1 cellular context compared by ENCODE assay signal in the genomic region with DNA sequence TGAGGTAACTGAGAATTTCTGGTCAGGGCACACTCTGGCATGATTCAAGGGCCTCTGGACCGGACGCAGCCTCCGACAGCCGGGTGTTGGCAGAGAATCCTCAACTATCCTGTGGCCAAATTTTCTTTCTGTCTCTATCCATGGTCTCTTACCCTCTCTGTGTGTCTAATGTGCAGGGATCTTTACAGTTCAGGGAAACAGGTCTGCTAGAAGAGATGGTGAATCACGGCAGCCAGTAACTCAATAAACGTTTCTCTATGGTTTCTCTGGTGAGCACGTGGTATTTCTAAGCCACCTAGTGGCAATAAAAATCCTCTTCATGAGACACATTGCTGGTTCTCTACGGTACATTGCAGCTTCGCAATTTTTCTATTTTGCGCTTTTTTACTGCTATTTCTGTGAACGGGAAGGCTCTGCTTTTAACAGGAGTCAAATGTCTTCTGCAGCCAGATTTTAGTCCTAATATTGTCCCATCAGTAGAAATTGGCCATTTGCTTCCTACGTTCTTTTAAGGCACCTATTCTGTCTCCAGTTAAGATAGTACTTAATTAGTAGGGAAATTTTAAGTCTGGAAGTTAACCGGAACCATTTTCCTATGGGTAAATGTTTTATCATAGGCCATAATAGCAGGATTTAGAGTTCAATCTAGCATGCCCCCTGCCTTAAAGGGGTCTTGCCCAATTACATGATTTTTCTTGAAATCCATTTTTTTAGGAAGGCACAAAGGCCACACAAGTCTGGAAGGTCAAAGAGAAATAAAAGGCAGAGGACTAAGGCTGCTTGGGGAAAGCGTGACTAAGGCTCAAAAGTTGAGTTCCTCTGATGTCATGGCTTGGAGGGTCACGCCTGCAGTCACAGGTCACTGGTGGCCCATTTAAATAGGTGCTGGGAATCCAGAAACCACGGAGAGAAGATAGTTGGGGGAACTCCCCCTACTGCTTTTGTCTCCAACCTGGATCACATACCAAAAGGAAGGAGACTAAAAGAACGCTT.
TF ChIP-seq lines count a peak whose summit lies in the region.

No MANE protein-coding gene starts in this region.

TF ChIP-seq in GM12878, 131 proteins besides CTCF, POLR2A, EP300 and RAD21 (continues in another document):
- no peak for TF ChIP-seq POLR2AphosphoS2 (IDR thresholded peaks at IDR 0.05; ENCODE audit: low read depth, low read length)
- TF ChIP-seq ATF7 (IDR thresholded peaks at IDR 0.05; ENCODE audit: low read depth), result 0 out of 2 replicates have a peak, but pooled peaks have one; percentile 4
- no peak for TF ChIP-seq ZNF274 (IDR thresholded peaks at IDR 0.05; ENCODE audit: insufficient read depth, insufficient read length)
- TF ChIP-seq, protein P1, sequence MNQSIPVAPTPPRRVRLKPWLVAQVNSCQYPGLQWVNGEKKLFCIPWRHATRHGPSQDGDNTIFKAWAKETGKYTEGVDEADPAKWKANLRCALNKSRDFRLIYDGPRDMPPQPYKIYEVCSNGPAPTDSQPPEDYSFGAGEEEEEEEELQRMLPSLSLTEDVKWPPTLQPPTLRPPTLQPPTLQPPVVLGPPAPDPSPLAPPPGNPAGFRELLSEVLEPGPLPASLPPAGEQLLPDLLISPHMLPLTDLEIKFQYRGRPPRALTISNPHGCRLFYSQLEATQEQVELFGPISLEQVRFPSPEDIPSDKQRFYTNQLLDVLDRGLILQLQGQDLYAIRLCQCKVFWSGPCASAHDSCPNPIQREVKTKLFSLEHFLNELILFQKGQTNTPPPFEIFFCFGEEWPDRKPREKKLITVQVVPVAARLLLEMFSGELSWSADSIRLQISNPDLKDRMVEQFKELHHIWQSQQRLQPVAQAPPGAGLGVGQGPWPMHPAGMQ (IDR thresholded peaks at IDR 0.05; ENCODE audit: borderline replicate concordance), result no peak
- TF ChIP-seq YY1 (IDR thresholded peaks at IDR 0.05; ENCODE audit: low read depth, low read length), result peak; percentile 48; the same call in 1 of the 2 replicates
- no peak for TF ChIP-seq DPF2 (IDR thresholded peaks at IDR 0.05)
- TF ChIP-seq SUPT20H (IDR thresholded peaks at IDR 0.05; ENCODE audit: borderline replicate concordance, control insufficient read depth, low read depth, low read length), result no peak
- TF ChIP-seq SMAD1 (IDR thresholded peaks at IDR 0.05; ENCODE audit: low read depth, partially characterized antibody), result no peak
- TF ChIP-seq CREM (IDR thresholded peaks at IDR 0.05; ENCODE audit: low read depth), result 0 out of 2 replicates have a peak, but pooled peaks have one; percentile 15
- TF ChIP-seq, protein P2, sequence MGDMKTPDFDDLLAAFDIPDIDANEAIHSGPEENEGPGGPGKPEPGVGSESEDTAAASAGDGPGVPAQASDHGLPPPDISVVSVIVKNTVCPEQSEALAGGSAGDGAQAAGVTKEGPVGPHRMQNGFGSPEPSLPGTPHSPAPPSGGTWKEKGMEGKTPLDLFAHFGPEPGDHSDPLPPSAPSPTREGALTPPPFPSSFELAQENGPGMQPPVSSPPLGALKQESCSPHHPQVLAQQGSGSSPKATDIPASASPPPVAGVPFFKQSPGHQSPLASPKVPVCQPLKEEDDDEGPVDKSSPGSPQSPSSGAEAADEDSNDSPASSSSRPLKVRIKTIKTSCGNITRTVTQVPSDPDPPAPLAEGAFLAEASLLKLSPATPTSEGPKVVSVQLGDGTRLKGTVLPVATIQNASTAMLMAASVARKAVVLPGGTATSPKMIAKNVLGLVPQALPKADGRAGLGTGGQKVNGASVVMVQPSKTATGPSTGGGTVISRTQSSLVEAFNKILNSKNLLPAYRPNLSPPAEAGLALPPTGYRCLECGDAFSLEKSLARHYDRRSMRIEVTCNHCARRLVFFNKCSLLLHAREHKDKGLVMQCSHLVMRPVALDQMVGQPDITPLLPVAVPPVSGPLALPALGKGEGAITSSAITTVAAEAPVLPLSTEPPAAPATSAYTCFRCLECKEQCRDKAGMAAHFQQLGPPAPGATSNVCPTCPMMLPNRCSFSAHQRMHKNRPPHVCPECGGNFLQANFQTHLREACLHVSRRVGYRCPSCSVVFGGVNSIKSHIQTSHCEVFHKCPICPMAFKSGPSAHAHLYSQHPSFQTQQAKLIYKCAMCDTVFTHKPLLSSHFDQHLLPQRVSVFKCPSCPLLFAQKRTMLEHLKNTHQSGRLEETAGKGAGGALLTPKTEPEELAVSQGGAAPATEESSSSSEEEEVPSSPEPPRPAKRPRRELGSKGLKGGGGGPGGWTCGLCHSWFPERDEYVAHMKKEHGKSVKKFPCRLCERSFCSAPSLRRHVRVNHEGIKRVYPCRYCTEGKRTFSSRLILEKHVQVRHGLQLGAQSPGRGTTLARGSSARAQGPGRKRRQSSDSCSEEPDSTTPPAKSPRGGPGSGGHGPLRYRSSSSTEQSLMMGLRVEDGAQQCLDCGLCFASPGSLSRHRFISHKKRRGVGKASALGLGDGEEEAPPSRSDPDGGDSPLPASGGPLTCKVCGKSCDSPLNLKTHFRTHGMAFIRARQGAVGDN (IDR thresholded peaks at IDR 0.05), result no peak
- TF ChIP-seq, protein P3, sequence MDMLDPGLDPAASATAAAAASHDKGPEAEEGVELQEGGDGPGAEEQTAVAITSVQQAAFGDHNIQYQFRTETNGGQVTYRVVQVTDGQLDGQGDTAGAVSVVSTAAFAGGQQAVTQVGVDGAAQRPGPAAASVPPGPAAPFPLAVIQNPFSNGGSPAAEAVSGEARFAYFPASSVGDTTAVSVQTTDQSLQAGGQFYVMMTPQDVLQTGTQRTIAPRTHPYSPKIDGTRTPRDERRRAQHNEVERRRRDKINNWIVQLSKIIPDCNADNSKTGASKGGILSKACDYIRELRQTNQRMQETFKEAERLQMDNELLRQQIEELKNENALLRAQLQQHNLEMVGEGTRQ (IDR thresholded peaks at IDR 0.05; ENCODE audit: borderline replicate concordance, low read depth, low read length), result peak; percentile 66
- no peak for TF ChIP-seq TARDBP (IDR thresholded peaks at IDR 0.05; ENCODE audit: borderline replicate concordance)
- TF ChIP-seq, protein P4, sequence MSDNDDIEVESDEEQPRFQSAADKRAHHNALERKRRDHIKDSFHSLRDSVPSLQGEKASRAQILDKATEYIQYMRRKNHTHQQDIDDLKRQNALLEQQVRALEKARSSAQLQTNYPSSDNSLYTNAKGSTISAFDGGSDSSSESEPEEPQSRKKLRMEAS (IDR thresholded peaks at IDR 0.05; ENCODE audit: low read depth, low read length), result peak; percentile 82
- TF ChIP-seq SMC3 (IDR thresholded peaks at IDR 0.05; ENCODE audit: borderline replicate concordance, low read length), result peak; percentile 65; the same call in 1 of the 2 replicates
- no peak for TF ChIP-seq ZNF622 (IDR thresholded peaks at IDR 0.05)
- no peak for TF ChIP-seq RCOR1 (conservative IDR thresholded peaks at IDR 0.05; ENCODE audit: low read depth, low read length)
- no peak for TF ChIP-seq EGR1 (IDR thresholded peaks at IDR 0.05; ENCODE audit: borderline replicate concordance in 1 of 2, low read depth in 2 of 2, low read length in 2 of 2)
- no peak for TF ChIP-seq TCF7 (IDR thresholded peaks at IDR 0.05; ENCODE audit: borderline replicate concordance)
- TF ChIP-seq CBX3 (IDR thresholded peaks at IDR 0.05; ENCODE audit: borderline replicate concordance, low read depth), result no peak
- peak; percentile 36; the same call in 1 of the 2 replicates for TF ChIP-seq FOXM1 (IDR thresholded peaks at IDR 0.05; ENCODE audit: low read depth, low read length)
- no peak; a peak in 1 of 4 replicates for TF ChIP-seq IKZF2 (IDR thresholded peaks at IDR 0.05)
- TF ChIP-seq NRF1 (conservative IDR thresholded peaks at IDR 0.05; ENCODE audit: low read depth, low read length), result no peak
- no peak for TF ChIP-seq MYC (IDR thresholded peaks at IDR 0.05; ENCODE audit: insufficient read depth, insufficient read length, insufficient replicate concordance, low read length, severe bottlenecking)
- TF ChIP-seq MYB (IDR thresholded peaks at IDR 0.05; ENCODE audit: borderline replicate concordance, low read depth, low read length), result no peak
- TF ChIP-seq, protein P5, sequence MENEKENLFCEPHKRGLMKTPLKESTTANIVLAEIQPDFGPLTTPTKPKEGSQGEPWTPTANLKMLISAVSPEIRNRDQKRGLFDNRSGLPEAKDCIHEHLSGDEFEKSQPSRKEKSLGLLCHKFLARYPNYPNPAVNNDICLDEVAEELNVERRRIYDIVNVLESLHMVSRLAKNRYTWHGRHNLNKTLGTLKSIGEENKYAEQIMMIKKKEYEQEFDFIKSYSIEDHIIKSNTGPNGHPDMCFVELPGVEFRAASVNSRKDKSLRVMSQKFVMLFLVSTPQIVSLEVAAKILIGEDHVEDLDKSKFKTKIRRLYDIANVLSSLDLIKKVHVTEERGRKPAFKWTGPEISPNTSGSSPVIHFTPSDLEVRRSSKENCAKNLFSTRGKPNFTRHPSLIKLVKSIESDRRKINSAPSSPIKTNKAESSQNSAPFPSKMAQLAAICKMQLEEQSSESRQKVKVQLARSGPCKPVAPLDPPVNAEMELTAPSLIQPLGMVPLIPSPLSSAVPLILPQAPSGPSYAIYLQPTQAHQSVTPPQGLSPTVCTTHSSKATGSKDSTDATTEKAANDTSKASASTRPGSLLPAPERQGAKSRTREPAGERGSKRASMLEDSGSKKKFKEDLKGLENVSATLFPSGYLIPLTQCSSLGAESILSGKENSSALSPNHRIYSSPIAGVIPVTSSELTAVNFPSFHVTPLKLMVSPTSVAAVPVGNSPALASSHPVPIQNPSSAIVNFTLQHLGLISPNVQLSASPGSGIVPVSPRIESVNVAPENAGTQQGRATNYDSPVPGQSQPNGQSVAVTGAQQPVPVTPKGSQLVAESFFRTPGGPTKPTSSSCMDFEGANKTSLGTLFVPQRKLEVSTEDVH (IDR thresholded peaks at IDR 0.05; ENCODE audit: low read depth, partially characterized antibody), result no peak
- TF ChIP-seq MTA3 (IDR thresholded peaks at IDR 0.05; ENCODE audit: borderline replicate concordance, low read length), result no peak
- no peak for TF ChIP-seq CBX5 (IDR thresholded peaks at IDR 0.05; ENCODE audit: low read depth)
- TF ChIP-seq, protein P6, sequence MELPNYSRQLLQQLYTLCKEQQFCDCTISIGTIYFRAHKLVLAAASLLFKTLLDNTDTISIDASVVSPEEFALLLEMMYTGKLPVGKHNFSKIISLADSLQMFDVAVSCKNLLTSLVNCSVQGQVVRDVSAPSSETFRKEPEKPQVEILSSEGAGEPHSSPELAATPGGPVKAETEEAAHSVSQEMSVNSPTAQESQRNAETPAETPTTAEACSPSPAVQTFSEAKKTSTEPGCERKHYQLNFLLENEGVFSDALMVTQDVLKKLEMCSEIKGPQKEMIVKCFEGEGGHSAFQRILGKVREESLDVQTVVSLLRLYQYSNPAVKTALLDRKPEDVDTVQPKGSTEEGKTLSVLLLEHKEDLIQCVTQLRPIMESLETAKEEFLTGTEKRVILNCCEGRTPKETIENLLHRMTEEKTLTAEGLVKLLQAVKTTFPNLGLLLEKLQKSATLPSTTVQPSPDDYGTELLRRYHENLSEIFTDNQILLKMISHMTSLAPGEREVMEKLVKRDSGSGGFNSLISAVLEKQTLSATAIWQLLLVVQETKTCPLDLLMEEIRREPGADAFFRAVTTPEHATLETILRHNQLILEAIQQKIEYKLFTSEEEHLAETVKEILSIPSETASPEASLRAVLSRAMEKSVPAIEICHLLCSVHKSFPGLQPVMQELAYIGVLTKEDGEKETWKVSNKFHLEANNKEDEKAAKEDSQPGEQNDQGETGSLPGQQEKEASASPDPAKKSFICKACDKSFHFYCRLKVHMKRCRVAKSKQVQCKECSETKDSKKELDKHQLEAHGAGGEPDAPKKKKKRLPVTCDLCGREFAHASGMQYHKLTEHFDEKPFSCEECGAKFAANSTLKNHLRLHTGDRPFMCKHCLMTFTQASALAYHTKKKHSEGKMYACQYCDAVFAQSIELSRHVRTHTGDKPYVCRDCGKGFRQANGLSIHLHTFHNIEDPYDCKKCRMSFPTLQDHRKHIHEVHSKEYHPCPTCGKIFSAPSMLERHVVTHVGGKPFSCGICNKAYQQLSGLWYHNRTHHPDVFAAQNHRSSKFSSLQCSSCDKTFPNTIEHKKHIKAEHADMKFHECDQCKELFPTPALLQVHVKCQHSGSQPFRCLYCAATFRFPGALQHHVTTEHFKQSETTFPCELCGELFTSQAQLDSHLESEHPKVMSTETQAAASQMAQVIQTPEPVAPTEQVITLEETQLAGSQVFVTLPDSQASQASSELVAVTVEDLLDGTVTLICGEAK (IDR thresholded peaks at IDR 0.05; ENCODE audit: borderline replicate concordance), result no peak
- 0 out of 2 replicates have a peak, but pooled peaks have one; percentile 6 for TF ChIP-seq JUNB (IDR thresholded peaks at IDR 0.05)
- TF ChIP-seq RUNX3 (IDR thresholded peaks at IDR 0.05; ENCODE audit: low read length), result peak; percentile 61
- TF ChIP-seq HCFC1 (IDR thresholded peaks at IDR 0.05; ENCODE audit: low read length), result no peak
- TF ChIP-seq, protein P7, sequence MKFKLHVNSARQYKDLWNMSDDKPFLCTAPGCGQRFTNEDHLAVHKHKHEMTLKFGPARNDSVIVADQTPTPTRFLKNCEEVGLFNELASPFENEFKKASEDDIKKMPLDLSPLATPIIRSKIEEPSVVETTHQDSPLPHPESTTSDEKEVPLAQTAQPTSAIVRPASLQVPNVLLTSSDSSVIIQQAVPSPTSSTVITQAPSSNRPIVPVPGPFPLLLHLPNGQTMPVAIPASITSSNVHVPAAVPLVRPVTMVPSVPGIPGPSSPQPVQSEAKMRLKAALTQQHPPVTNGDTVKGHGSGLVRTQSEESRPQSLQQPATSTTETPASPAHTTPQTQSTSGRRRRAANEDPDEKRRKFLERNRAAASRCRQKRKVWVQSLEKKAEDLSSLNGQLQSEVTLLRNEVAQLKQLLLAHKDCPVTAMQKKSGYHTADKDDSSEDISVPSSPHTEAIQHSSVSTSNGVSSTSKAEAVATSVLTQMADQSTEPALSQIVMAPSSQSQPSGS (IDR thresholded peaks at IDR 0.05; ENCODE audit: low read length), result no peak
- TF ChIP-seq ZNF384 (IDR thresholded peaks at IDR 0.05; ENCODE audit: borderline replicate concordance, low read depth, low read length), result no peak
- no peak for TF ChIP-seq PML (IDR thresholded peaks at IDR 0.05; ENCODE audit: low read length)
- TF ChIP-seq TCF12 (IDR thresholded peaks at IDR 0.05; ENCODE audit: low read depth, low read length), result no peak
- no peak for TF ChIP-seq BCL11A (IDR thresholded peaks at IDR 0.05; ENCODE audit: low read depth, low read length)
- TF ChIP-seq SREBF1 (IDR thresholded peaks at IDR 0.05; ENCODE audit: low read length), result no peak
- no peak for TF ChIP-seq ASH2L (IDR thresholded peaks at IDR 0.05; ENCODE audit: borderline replicate concordance, low read depth)
- TF ChIP-seq, protein P8, sequence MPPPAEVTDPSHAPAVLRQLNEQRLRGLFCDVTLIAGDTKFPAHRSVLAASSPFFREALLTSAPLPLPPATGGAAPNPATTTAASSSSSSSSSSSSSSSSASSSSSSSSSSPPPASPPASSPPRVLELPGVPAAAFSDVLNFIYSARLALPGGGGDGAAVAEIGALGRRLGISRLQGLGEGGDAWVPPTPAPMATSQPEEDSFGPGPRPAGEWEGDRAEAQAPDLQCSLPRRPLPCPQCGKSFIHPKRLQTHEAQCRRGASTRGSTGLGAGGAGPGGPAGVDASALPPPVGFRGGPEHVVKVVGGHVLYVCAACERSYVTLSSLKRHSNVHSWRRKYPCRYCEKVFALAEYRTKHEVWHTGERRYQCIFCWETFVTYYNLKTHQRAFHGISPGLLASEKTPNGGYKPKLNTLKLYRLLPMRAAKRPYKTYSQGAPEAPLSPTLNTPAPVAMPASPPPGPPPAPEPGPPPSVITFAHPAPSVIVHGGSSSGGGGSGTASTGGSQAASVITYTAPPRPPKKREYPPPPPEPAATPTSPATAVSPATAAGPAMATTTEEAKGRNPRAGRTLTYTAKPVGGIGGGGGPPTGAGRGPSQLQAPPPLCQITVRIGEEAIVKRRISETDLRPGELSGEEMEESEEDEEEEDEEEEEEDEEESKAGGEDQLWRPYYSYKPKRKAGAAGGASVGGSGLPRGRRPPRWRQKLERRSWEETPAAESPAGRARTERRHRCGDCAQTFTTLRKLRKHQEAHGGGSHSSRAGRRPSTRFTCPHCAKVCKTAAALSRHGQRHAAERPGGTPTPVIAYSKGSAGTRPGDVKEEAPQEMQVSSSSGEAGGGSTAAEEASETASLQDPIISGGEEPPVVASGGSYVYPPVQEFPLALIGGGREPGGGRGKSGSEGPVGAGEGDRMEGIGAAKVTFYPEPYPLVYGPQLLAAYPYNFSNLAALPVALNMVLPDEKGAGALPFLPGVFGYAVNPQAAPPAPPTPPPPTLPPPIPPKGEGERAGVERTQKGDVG (CRISPR knock-in tag; IDR thresholded peaks at IDR 0.05), result no peak
